12 cellular contexts compared by ENCODE assay signal in genomic region chr17:61248399-61248798, GRCh38.
A peak's percentile ranks its signal among the peaks of the same experiment; 100 is the strongest.
DNase-seq lines count a peak whose midpoint lies in the region; ATAC-seq, FAIRE-seq and TF ChIP-seq lines count a peak whose summit lies in the region.
"Had no signal": no experiment of that assay in that cellular context is flagged by ENCODE, and none has a peak within 500 bp of the region (broad histone marks: within the 10 kb centered on the region; RNA-seq: fewer than 3 reads in every experiment).

No MANE protein-coding gene starts in this region.

- intact Hi-C loops in stomach (cut with DNase I; ENCODE audit: low total_unique reads), result no loop called here

- TF ChIP-seq CTCF in fibroblast of villous mesenchyme (IDR thresholded peaks at IDR 0.05; ENCODE audit: insufficient read depth, low read depth, low read length) (no peak), stomach (IDR thresholded peaks at IDR 0.05) (no peak), GM23338 (conservative IDR thresholded peaks at IDR 0.05; ENCODE audit: low read depth in 2 of 2) (no peak)

- peak; percentile 81 for FAIRE-seq in RCC 7860 (lab: Jason Lieb, UNC)
- no peak for FAIRE-seq in GM12892 (lab: Jason Lieb, UNC)

- TF ChIP-seq POLR2A in stomach (IDR thresholded peaks at IDR 0.05), result no peak
- TF ChIP-seq POLR2A in GM12892 (IDR thresholded peaks at IDR 0.05; ENCODE audit: low read depth, low read length), result no peak

- ATAC-seq in GM19035 (IDR thresholded peaks at IDR 0.05; ENCODE audit: unreplicated experiment) (no peak), GM23338 (no peak)
- ATAC-seq: activated CD8-positive, alpha-beta T cell treated with anti-CD3 and anti-CD28 coated beads, Interleukin-2, amount 10 ng/mL, durations not matched to agents 7 days and 5 days; activated naive CD8-positive, alpha-beta T cell treated with anti-CD3 and anti-CD28 coated beads, Interleukin-2, amount 50 U/mL, for 24 hours had no signal

- DNase-seq in SKM-1 treated with dmso at 0.1 percent for 144 hours (lab: John Stamatoyannopoulos, UW; ENCODE audit: unreplicated experiment), result peak; percentile 2
- no peak for DNase-seq in SKM-1 (lab: John Stamatoyannopoulos, UW; ENCODE audit: unreplicated experiment)
- peak; percentile 81 for DNase-seq in RCC 7860 (ENCODE audit: low spot score)
- DNase-seq in fibroblast of villous mesenchyme (ENCODE audit: low read depth), result peak; percentile 78
- DNase-seq in stomach, result peak; percentile 41
- DNase-seq in GM12892 (ENCODE audit: insufficient read length), result no peak
- no peak for DNase-seq in GM23338 (ENCODE audit: low spot score)
- DNase-seq: activated CD8-positive, alpha-beta T cell treated with anti-CD3 and anti-CD28 coated beads, Interleukin-2, amount 10 ng/mL, durations not matched to agents 7 days and 5 days; activated naive CD8-positive, alpha-beta T cell treated with anti-CD3 and anti-CD28 coated beads, Interleukin-2, amount 50 U/mL, for 24 hours; hippocampal formation had no signal

- H3K9me3 ChIP-seq in stomach, result no peaks in the 10 kb centered on the region

- H3F3A ChIP-seq in GM23338 (replicated peaks; ENCODE audit: low read depth), result 0 out of 2 replicates have a peak, but pooled peaks cover 3% of the 10 kb centered on the region

- H3K9me2 ChIP-seq in GM23338 (ENCODE audit: insufficient read depth), result peaks cover 13% of the 10 kb centered on the region

- peaks cover 20% of the 10 kb centered on the region for H3K4me1 Mint-ChIP-seq in GM23338

- H3K36me3 ChIP-seq in stomach (no peaks in the 10 kb centered on the region), GM23338 (ENCODE audit: insufficient read depth) (no peaks in the 10 kb centered on the region)

- WGBS in stomach, 5 donors, result 62 to 72% (median 68%) methylated on average over 2 of the region's 2 CpGs

- H3K36me3 Mint-ChIP-seq in GM23338 (ENCODE audit: low read depth), result no peaks in the 10 kb centered on the region

- no peak overlapping the region for H3K27ac Mint-ChIP-seq in GM23338
- H3K27ac Mint-ChIP-seq: activated CD8-positive, alpha-beta T cell treated with anti-CD3 and anti-CD28 coated beads, Interleukin-2, amount 10 ng/mL, durations not matched to agents 7 days and 5 days; activated naive CD8-positive, alpha-beta T cell treated with anti-CD3 and anti-CD28 coated beads, Interleukin-2, amount 50 U/mL, for 24 hours had no signal

- TF ChIP-seq EP300 in stomach (IDR thresholded peaks at IDR 0.05), result no peak

- H3K4me3 ChIP-seq in fibroblast of villous mesenchyme (ENCODE audit: low read depth, low read length) (no peak overlapping the region), stomach (no peak overlapping the region), GM23338 (no peak overlapping the region)
- H3K4me3 ChIP-seq: skin epidermis had no signal

- no peaks in the 10 kb centered on the region for H3K79me2 ChIP-seq in GM23338 (replicated peaks; ENCODE audit: insufficient read depth)

- no peaks in the 10 kb centered on the region for H3K27me3 ChIP-seq in stomach
- no peaks in the 10 kb centered on the region for H3K27me3 ChIP-seq in GM23338 (ENCODE audit: insufficient read depth)

- H4K20me1 ChIP-seq in GM23338 (replicated peaks; ENCODE audit: insufficient read depth), result no peaks in the 10 kb centered on the region

- H3K4me3 Mint-ChIP-seq in GM23338, result no peak overlapping the region
- H3K4me3 Mint-ChIP-seq: activated CD8-positive, alpha-beta T cell treated with anti-CD3 and anti-CD28 coated beads, Interleukin-2, amount 10 ng/mL, durations not matched to agents 7 days and 5 days; activated naive CD8-positive, alpha-beta T cell treated with anti-CD3 and anti-CD28 coated beads, Interleukin-2, amount 50 U/mL, for 24 hours had no signal

- no peak overlapping the region for H3K4me2 ChIP-seq in GM23338

- H3K27ac ChIP-seq in stomach, result peak overlapping the region in 4 of 5 donors; percentile 19 to 81 (median 56)
- H3K27ac ChIP-seq in GM23338 (ENCODE audit: low read depth), result no peak overlapping the region

- no peaks in the 10 kb centered on the region for H3K9me3 Mint-ChIP-seq in GM23338
- H3K9me3 Mint-ChIP-seq: activated naive CD8-positive, alpha-beta T cell treated with anti-CD3 and anti-CD28 coated beads, Interleukin-2, amount 50 U/mL, for 24 hours had no signal

- H3K4me1 ChIP-seq in stomach (peaks cover 17 to 54% (median 38%) of the 10 kb centered on the region in 4 donors), GM23338 (ENCODE audit: insufficient read depth) (peaks cover 23% of the 10 kb centered on the region)

- H3K27me3 Mint-ChIP-seq in GM23338 (ENCODE audit: insufficient read depth, low read depth, poor library complexity), result no peaks in the 10 kb centered on the region
- H3K27me3 Mint-ChIP-seq: activated naive CD8-positive, alpha-beta T cell treated with anti-CD3 and anti-CD28 coated beads, Interleukin-2, amount 50 U/mL, for 24 hours had no signal

- no peak overlapping the region for H2AFZ ChIP-seq in GM23338

TF ChIP-seq in GM23338, 12 proteins besides CTCF, POLR2A, EP300 and RAD21 (continues in another document):
- no peak for TF ChIP-seq CREB1 (CRISPR knock-in tag; IDR thresholded peaks at IDR 0.05; ENCODE audit: low read depth)
- TF ChIP-seq ZNF331 (CRISPR knock-in tag; IDR thresholded peaks at IDR 0.05; ENCODE audit: low read depth), result no peak
- TF ChIP-seq REST (IDR thresholded peaks at IDR 0.05; ENCODE audit: unreplicated experiment), result no peak
- TF ChIP-seq EZH2 (IDR thresholded peaks at IDR 0.05; ENCODE audit: low read depth, unreplicated experiment), result no peak
- TF ChIP-seq EZH2phosphoT487 (IDR thresholded peaks at IDR 0.05; ENCODE audit: unreplicated experiment), result no peak
- no peak for TF ChIP-seq NANOG (IDR thresholded peaks at IDR 0.05; ENCODE audit: borderline replicate concordance)
- TF ChIP-seq, protein P1, sequence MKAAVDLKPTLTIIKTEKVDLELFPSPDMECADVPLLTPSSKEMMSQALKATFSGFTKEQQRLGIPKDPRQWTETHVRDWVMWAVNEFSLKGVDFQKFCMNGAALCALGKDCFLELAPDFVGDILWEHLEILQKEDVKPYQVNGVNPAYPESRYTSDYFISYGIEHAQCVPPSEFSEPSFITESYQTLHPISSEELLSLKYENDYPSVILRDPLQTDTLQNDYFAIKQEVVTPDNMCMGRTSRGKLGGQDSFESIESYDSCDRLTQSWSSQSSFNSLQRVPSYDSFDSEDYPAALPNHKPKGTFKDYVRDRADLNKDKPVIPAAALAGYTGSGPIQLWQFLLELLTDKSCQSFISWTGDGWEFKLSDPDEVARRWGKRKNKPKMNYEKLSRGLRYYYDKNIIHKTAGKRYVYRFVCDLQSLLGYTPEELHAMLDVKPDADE (IDR thresholded peaks at IDR 0.05), result no peak
- TF ChIP-seq JUNB (IDR thresholded peaks at IDR 0.05; ENCODE audit: unreplicated experiment), result no peak
- TF ChIP-seq POLR2AphosphoS5 (IDR thresholded peaks at IDR 0.05; ENCODE audit: low read depth), result no peak
- TF ChIP-seq STAT1 (IDR thresholded peaks at IDR 0.05; ENCODE audit: unreplicated experiment), result no peak

Comparison
In these comparisons a context has a peak if more than half of its experiments do, and no peak if none do; other contexts are left out.
1. DNase-seq: peak in SKM-1 treated with dmso at 0.1 percent for 144 hours (single experiment), RCC 7860 (single experiment), fibroblast of villous mesenchyme (single experiment) and stomach (single experiment); none in SKM-1 (single experiment), GM12892 (single experiment) and GM23338 (single experiment).